10 cellular contexts compared by ENCODE assay signal in genomic region chr10:88525371-88526079, GRCh38. TPM values are rescaled to one million over a fixed set of nuclear protein-coding genes. Genes with fewer than 3 reads are reported as not detected.
DNase-seq lines count a peak whose midpoint lies in the region; ATAC-seq, FAIRE-seq and TF ChIP-seq lines count a peak whose summit lies in the region.
"Had no signal": no experiment of that assay in that cellular context is flagged by ENCODE, and none has a peak within 500 bp of the region (broad histone marks: within the 10 kb centered on the region; RNA-seq: fewer than 3 reads in every experiment).

No MANE protein-coding gene starts in this region.

- H3K9me3 ChIP-seq in endothelial cell of umbilical vein (replicated peaks; ENCODE audit: control insufficient read depth, insufficient read depth, low read length): no peaks in the 10 kb centered on the region
- H3K9me3 ChIP-seq: thoracic aorta had no signal

- FAIRE-seq in endothelial cell of umbilical vein (lab: Jason Lieb, UNC): peak; percentile 83
- FAIRE-seq: D721Med had no signal

- DNase-seq in EH (ENCODE audit: low read depth): peak; percentile 68
- DNase-seq in NCI-H460 (ENCODE audit: extremely low read depth, low read depth): peak; percentile 18
- DNase-seq in endothelial cell of umbilical vein (ENCODE audit: low read depth, low spot score): peak; percentile 86
- no peak for DNase-seq in omental fat pad (ENCODE audit: low spot score)
- DNase-seq in midbrain (lab: John Stamatoyannopoulos, UW): no peak
- no peak for DNase-seq in germinal center (ENCODE audit: low spot score)
- no peak for DNase-seq in MV-4-11 (lab: John Stamatoyannopoulos, UW)

- intact Hi-C loops in endothelial cell of umbilical vein (cut with micrococcal nuclease): no loop called here

- no peak for TF ChIP-seq POLR2A in endothelial cell of umbilical vein (IDR thresholded peaks at IDR 0.05; ENCODE audit: low read depth, low read length)

- peaks cover 8% of the 10 kb centered on the region for H3K4me1 ChIP-seq in endothelial cell of umbilical vein (ENCODE audit: control insufficient read depth, extremely low read depth, insufficient read depth, low read length)

- H4K20me1 ChIP-seq in endothelial cell of umbilical vein (replicated peaks; ENCODE audit: control insufficient read depth, extremely low read depth, insufficient read depth, low read length): no peaks in the 10 kb centered on the region

- no peak overlapping the region for H2AFZ ChIP-seq in endothelial cell of umbilical vein (ENCODE audit: low read depth, low read length)

- no peaks in the 10 kb centered on the region for H3K36me3 ChIP-seq in endothelial cell of umbilical vein (ENCODE audit: control insufficient read depth in 2 of 2, extremely low read depth in 1 of 2, insufficient read depth in 2 of 2, low read length in 2 of 2)
- H3K36me3 ChIP-seq: thoracic aorta had no signal

- H3K79me2 ChIP-seq in endothelial cell of umbilical vein (ENCODE audit: control insufficient read depth, insufficient read depth, low read length): no peaks in the 10 kb centered on the region

- BruUV-seq in endothelial cell of umbilical vein (replicated peaks; lab: Mats Ljungman, UMichigan): no TSS peak

- no peak overlapping the region for H3K27ac ChIP-seq in endothelial cell of umbilical vein (ENCODE audit: insufficient read depth, low read depth, low read length)
- H3K27ac ChIP-seq: thoracic aorta had no signal

- H3K9me1 ChIP-seq in endothelial cell of umbilical vein (replicated peaks; ENCODE audit: control insufficient read depth, extremely low read depth, insufficient read depth, low read length): no peaks in the 10 kb centered on the region

- dilution Hi-C loops in endothelial cell of umbilical vein (cut with MboI; ENCODE audit: extremely low pct_ligation_motif_present, low sequenced_read_pairs): no loop called here

- H3K4me3 ChIP-seq in endothelial cell of umbilical vein (replicated peaks in 1 of 3; ENCODE audit: insufficient read depth in 1 of 3, low read depth in 1 of 3, low read length in 3 of 3): no peak overlapping the region
- H3K4me3 ChIP-seq: thoracic aorta had no signal

- peak overlapping the region; percentile 51 for H3K4me2 ChIP-seq in endothelial cell of umbilical vein (ENCODE audit: insufficient read depth, low read length)

- H3K27me3 ChIP-seq in endothelial cell of umbilical vein (ENCODE audit: control insufficient read depth in 2 of 2, insufficient read depth in 2 of 2, low read length in 2 of 2): no peaks in the 10 kb centered on the region

- ATAC-seq in omental fat pad (ENCODE audit: low FRiP score) (peak; percentile 69), GM18511 (IDR thresholded peaks at IDR 0.05; ENCODE audit: unreplicated experiment) (no peak)

- POLR2A ChIA-PET in endothelial cell of umbilical vein (lab: Charles Lee): no interaction called here

- CTCF ChIA-PET in endothelial cell of umbilical vein (lab: Charles Lee): interaction anchor here (1.2 to 1.8 kb wide), 2 partner anchors 40 to 58 kb away, joined by 5 to 10 read pairs; partner anchors contain the start of gene RNLS

- H3K9ac ChIP-seq in endothelial cell of umbilical vein (replicated peaks; ENCODE audit: extremely low read depth, insufficient read depth, low read length): no peak overlapping the region

- no peak for TF ChIP-seq CTCF in endothelial cell of umbilical vein (IDR thresholded peaks at IDR 0.05; ENCODE audit: extremely low read depth in 1 of 2, insufficient read depth in 1 of 2, low read depth in 1 of 2, low read length in 2 of 2)
- no peak for TF ChIP-seq CTCF in omental fat pad (IDR thresholded peaks at IDR 0.05)

TF ChIP-seq in endothelial cell of umbilical vein, 7 proteins besides CTCF, POLR2A, EP300 and RAD21:
- no peak for TF ChIP-seq MYC (IDR thresholded peaks at IDR 0.05; ENCODE audit: low read depth, low read length)
- no peak for TF ChIP-seq EZH2 (IDR thresholded peaks at IDR 0.05; ENCODE audit: borderline replicate concordance, low read depth, low read length, severe bottlenecking)
- TF ChIP-seq MAX (IDR thresholded peaks at IDR 0.05; ENCODE audit: insufficient read depth, insufficient read length): no peak
- TF ChIP-seq JUN (IDR thresholded peaks at IDR 0.05; ENCODE audit: borderline replicate concordance, insufficient read depth, insufficient read length, low read depth): peak; percentile 44
- peak; percentile 69 for TF ChIP-seq FOS (IDR thresholded peaks at IDR 0.05; ENCODE audit: borderline replicate concordance, insufficient read depth, low read length)
- no peak for TF ChIP-seq POLR2AphosphoS5 (IDR thresholded peaks at IDR 0.05; ENCODE audit: insufficient read depth, low read depth, low read length)
- TF ChIP-seq GATA2 (IDR thresholded peaks at IDR 0.05; ENCODE audit: insufficient read depth, insufficient read length, low read depth, low read length): peak; percentile 34

RNA-seq across cellular contexts. Expression of gene RNLS, which starts 57.6 kb away (rescaled TPM):
- total RNA-seq in NCI-H460 (2014; rRNA removed; shearing (Covaris generic)): 0.45 TPM in 1 of 2 replicates, not detected in the other
- polyA plus RNA-seq in NCI-H460 (2014; cell fraction: nucleus; rRNA removed): not detected in 2 replicates
- total RNA-seq in endothelial cell of umbilical vein (2.5 and 3.6 TPM in 2 replicates), omental fat pad (10 to 100 TPM; 13.3 to 24.7 (median 18.3) TPM)
- 3.5 and 4.6 TPM in 2 replicates for polyA plus RNA-seq in endothelial cell of umbilical vein
- 4.1 and 4.3 TPM in 2 replicates for polyA plus RNA-seq in endothelial cell of umbilical vein (2011; cell fraction: cytosol; rRNA removed)
- polyA plus RNA-seq in endothelial cell of umbilical vein (2011; cell fraction: nucleus; rRNA removed): 2.2 TPM in 2 replicates
- polyA plus RNA-seq in endothelial cell of umbilical vein (2012): 3.4 and 4.6 TPM in 2 replicates
- polyA minus RNA-seq in endothelial cell of umbilical vein: 4.6 and 7.7 TPM in 2 replicates
- polyA minus RNA-seq in endothelial cell of umbilical vein (2011; cell fraction: cytosol; rRNA and poly(A)+ RNA removed): not detected
- 6.8 and 11.1 TPM in 2 replicates for polyA minus RNA-seq in endothelial cell of umbilical vein (2011; cell fraction: nucleus; rRNA and poly(A)+ RNA removed)

Comparison
In these comparisons a context has a peak if more than half of its experiments do, and no peak if none do; other contexts are left out.
1. DNase-seq: peak in EH (single experiment), NCI-H460 (single experiment) and endothelial cell of umbilical vein (single experiment); none in omental fat pad (single experiment), midbrain (single experiment), germinal center (single experiment) and MV-4-11 (single experiment).